In genomic region chr3:40490916-40491315, GRCh38 we compare ENCODE assay signal across 20 cellular contexts. TPM values are rescaled to one million over a fixed set of nuclear protein-coding genes. Genes with fewer than 3 reads are reported as not detected.
"Had no signal": no experiment of that assay in that cellular context is flagged by ENCODE, and none has a peak within 500 bp of the region (broad histone marks: within the 10 kb centered on the region; RNA-seq: fewer than 3 reads in every experiment).

No MANE protein-coding gene starts in this region.

- H3K9me3 ChIP-seq: prostate gland, thyroid gland had no signal

- DNase-seq: activated B cell treated with CpG ODN at 0.5 μM for 24 hours; activated CD4-positive, alpha-beta T cell treated with anti-CD3 and anti-CD28 coated beads for 36 hours; activated CD4-positive, alpha-beta T cell treated with anti-CD3 and anti-CD28 coated beads, Interleukin-2, amount 50 U/mL, for 4 hours; activated CD8-positive, alpha-beta memory T cell treated with anti-CD3 and anti-CD28 coated beads for 24 hours; activated CD8-positive, alpha-beta memory T cell treated with anti-CD3 and anti-CD28 coated beads, Interleukin-2, amount 50 U/mL, for 48 hours; activated naive CD4-positive, alpha-beta T cell; activated T-cell treated with anti-CD3 and anti-CD28 coated beads, Interleukin-2, amount 50 U/mL, for 4 hours; amniotic stem cell; effector CD4-positive, alpha-beta T cell; natural killer cell; ovary; spleen; stimulated activated CD4-positive, alpha-beta T cell treated with anti-CD3 and anti-CD28 coated beads, Interleukin-4, amount 100 ng/mL, for 24 hours; substantia nigra; SW 1271; T-helper 17 cell; thyroid gland had no signal

- H3K36me3 ChIP-seq: cardiac muscle cell, ovary, prostate gland had no signal

- H3K4me3 ChIP-seq: cardiac muscle cell, ovary, prostate gland, spleen, thyroid gland had no signal

- H3K4me1 ChIP-seq: prostate gland, spleen, thyroid gland had no signal

- ATAC-seq: activated CD4-positive, alpha-beta T cell treated with anti-CD3 and anti-CD28 coated beads for 36 hours; activated T-cell treated with anti-CD3 and anti-CD28 coated beads, Interleukin-2, amount 50 U/mL, for 4 hours; left lobe of liver; natural killer cell; T-helper 17 cell had no signal

- H3K27me3 ChIP-seq: cardiac muscle cell, ovary, spleen, thyroid gland had no signal

- H3K27ac ChIP-seq: cardiac muscle cell, ovary, prostate gland, spleen, thyroid gland had no signal

RNA-seq across cellular contexts. Expression of gene ZNF619, which starts 14.0 kb away (rescaled TPM):
- polyA plus RNA-seq: cardiac muscle cell had no signal
